Comparison of ENCODE assay signal across 21 cellular contexts in the genomic region with DNA sequence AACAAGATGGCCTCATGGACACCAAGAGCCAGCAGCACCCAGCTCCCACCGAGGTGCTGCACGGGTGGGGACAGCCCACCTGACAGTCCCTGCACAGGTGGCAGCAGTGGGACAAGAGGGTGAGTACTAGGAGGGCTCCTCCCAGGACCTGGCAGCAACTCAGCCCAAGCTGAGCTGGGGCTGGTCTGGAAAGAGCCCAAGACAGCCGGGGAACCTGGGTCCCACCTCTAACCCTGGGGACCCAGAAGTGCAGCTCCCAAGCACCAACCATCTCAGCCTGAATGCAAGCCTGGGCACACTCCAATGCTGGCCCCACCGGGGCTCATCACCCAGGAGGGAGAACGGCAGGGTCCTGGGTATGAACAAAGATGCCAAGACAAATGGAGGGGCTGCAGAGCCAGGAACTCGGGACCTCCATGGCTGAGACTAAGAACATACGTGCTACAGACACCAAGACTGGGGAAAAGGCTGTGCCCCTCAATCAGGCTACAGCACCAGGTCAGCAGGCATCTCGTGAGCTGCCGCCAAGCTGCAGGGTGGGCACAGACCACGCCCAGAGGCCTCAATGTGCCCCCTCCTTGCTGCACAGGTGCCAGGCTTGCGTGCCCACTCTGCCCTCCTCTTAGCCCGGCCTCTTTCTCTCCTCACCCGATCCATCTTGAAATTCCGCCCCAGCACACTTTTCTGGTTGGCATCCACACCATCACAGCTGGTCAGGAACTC. TPM values are rescaled to one million over a fixed set of nuclear protein-coding genes. Genes with fewer than 3 reads are reported as not detected.
DNase-seq lines count a peak whose midpoint lies in the region; ATAC-seq, FAIRE-seq and TF ChIP-seq lines count a peak whose summit lies in the region.
"Had no signal": no experiment of that assay in that cellular context is flagged by ENCODE, and none has a peak within 500 bp of the region (broad histone marks: within the 10 kb centered on the region; RNA-seq: fewer than 3 reads in every experiment).

No MANE protein-coding gene starts in this region.

- no peaks in the 10 kb centered on the region for H3K27me3 Mint-ChIP-seq in CD4-positive, CD25-positive, alpha-beta regulatory T cell

- H3K36me3 Mint-ChIP-seq in CD4-positive, CD25-positive, alpha-beta regulatory T cell = peaks cover 55% of the 10 kb centered on the region

- in situ Hi-C loops in K562 (cut with MboI) = no loop called here

- no peak overlapping the region for H3K27ac ChIP-seq in CD4-positive, CD25-positive, alpha-beta regulatory T cell (ENCODE audit: insufficient read depth, low read length, poor library complexity, severe bottlenecking)
- H3K27ac ChIP-seq in K562 (ENCODE audit: extremely low read depth, low read depth, low read length) (no peak overlapping the region), lower lobe of right lung (no peak overlapping the region), spleen (no peak overlapping the region)
- H3K27ac ChIP-seq: BLaER1 had no signal

- peaks cover 91% of the 10 kb centered on the region for H3K36me3 ChIP-seq in CD4-positive, CD25-positive, alpha-beta regulatory T cell (ENCODE audit: control insufficient read depth, insufficient read depth, low read length)
- peaks cover 91% of the 10 kb centered on the region for H3K36me3 ChIP-seq in K562 (ENCODE audit: control insufficient read depth, insufficient read depth, low read length)
- H3K36me3 ChIP-seq in lower lobe of right lung = peaks cover 97% of the 10 kb centered on the region
- H3K36me3 ChIP-seq in spleen = peaks cover 12 to 100% (median 98%) of the 10 kb centered on the region in 6 donors

- H3K4me2 ChIP-seq in K562 (ENCODE audit: insufficient read depth, low read length) = no peak overlapping the region
- H3K4me2 ChIP-seq: BLaER1 had no signal

- ATAC-seq in CD4-positive, CD25-positive, alpha-beta regulatory T cell (ENCODE audit: low read depth in 2 of 2) = no peak
- no peak for ATAC-seq in K562
- no peak for ATAC-seq in lower lobe of right lung
- ATAC-seq in left lobe of liver = no peak
- ATAC-seq in HG02763 (IDR thresholded peaks at IDR 0.05; ENCODE audit: unreplicated experiment) = no peak
- ATAC-seq: HepG2, Right ventricle myocardium inferior had no signal

- 96% methylated on average over 14 of the region's 14 CpGs for WGBS in K562 (ENCODE audit: insufficient coverage, low coverage, missing lambda C conversion rate)
- 93 to 97% (median 96%) methylated on average over 12 to 14 of the region's 14 CpGs for WGBS in spleen, 5 donors

- TF ChIP-seq POLR2A in K562 (conservative IDR thresholded peaks at IDR 0.05) (no peak), spleen (IDR thresholded peaks at IDR 0.05) (no peak), GM12891 (IDR thresholded peaks at IDR 0.05; ENCODE audit: low read depth, low read length) (no peak)

- intact Hi-C loops in K562 (cut with micrococcal nuclease) = no loop called here
- intact Hi-C loops in lower lobe of right lung (cut with DNase I) = no loop called here
- intact Hi-C loops in spleen (cut with DNase I; ENCODE audit: low total_unique reads) = no loop called here

- peaks cover 0 to 2% (median 0%) of the 10 kb centered on the region in 7 donors for H3K9me3 Mint-ChIP-seq in CD4-positive, CD25-positive, alpha-beta regulatory T cell
- H3K9me3 Mint-ChIP-seq: CD8-positive, alpha-beta memory T cell had no signal

- H4K20me1 ChIP-seq in K562 (replicated peaks; ENCODE audit: control insufficient read depth, insufficient read depth, low read length) = no peaks in the 10 kb centered on the region

- no peaks in the 10 kb centered on the region for H3K9me1 ChIP-seq in K562 (ENCODE audit: control insufficient read depth, insufficient read depth, low read length)

- no peak for TF ChIP-seq CTCF in K562 (IDR thresholded peaks at IDR 0.05 in 2 of 3, conservative IDR thresholded peaks at IDR 0.05 in 1 of 3; ENCODE audit: insufficient read depth in 2 of 3, low read depth in 1 of 3, low read length in 3 of 3)
- TF ChIP-seq CTCF in lower lobe of right lung (IDR thresholded peaks at IDR 0.05) = no peak
- no peak for TF ChIP-seq CTCF in spleen (IDR thresholded peaks at IDR 0.05 in 8 of 11, conservative IDR thresholded peaks at IDR 0.05 in 3 of 11)

- H3K27me3 ChIP-seq in CD4-positive, CD25-positive, alpha-beta regulatory T cell (ENCODE audit: control insufficient read depth, insufficient read depth, low read length) = no peaks in the 10 kb centered on the region
- H3K27me3 ChIP-seq in K562 (ENCODE audit: control insufficient read depth in 2 of 2, insufficient read depth in 2 of 2, low read length in 2 of 2) (no peaks in the 10 kb centered on the region), lower lobe of right lung (ENCODE audit: low read depth) (no peaks in the 10 kb centered on the region), spleen (replicated peaks in 1 of 7) (no peaks in the 10 kb centered on the region)
- H3K27me3 ChIP-seq: BLaER1 had no signal

- no peaks in the 10 kb centered on the region for H3K79me2 ChIP-seq in K562 (ENCODE audit: control insufficient read depth, insufficient read depth, low read length)

- no peak overlapping the region for H3K9ac ChIP-seq in K562 (ENCODE audit: insufficient read depth in 1 of 2, low read depth in 2 of 2, low read length in 2 of 2)
- H3K9ac ChIP-seq: BLaER1 had no signal

- POLR2A ChIA-PET in K562 (lab: Yijun Ruan, JAX) = interaction anchor here (0.5 kb wide), 1 partner anchor 41 kb away, joined by 3 read pairs; no protein-coding TSS in a partner anchor

- no peak for TF ChIP-seq EP300 in K562 (IDR thresholded peaks at IDR 0.05; ENCODE audit: low read length)

- no peak overlapping the region for H3K4me3 Mint-ChIP-seq in CD4-positive, CD25-positive, alpha-beta regulatory T cell
- H3K4me3 Mint-ChIP-seq: CD8-positive, alpha-beta memory T cell had no signal

- H3K9me3 ChIP-seq in CD4-positive, CD25-positive, alpha-beta regulatory T cell (ENCODE audit: control insufficient read depth in 2 of 2, low read length in 2 of 2) = no peaks in the 10 kb centered on the region
- H3K9me3 ChIP-seq in K562 (replicated peaks; ENCODE audit: control insufficient read depth, insufficient read depth, low read depth, low read length) (no peaks in the 10 kb centered on the region), lower lobe of right lung (no peaks in the 10 kb centered on the region), spleen (no peaks in the 10 kb centered on the region)
- H3K9me3 ChIP-seq: BLaER1 had no signal

- H3K4me3 ChIP-seq in CD4-positive, CD25-positive, alpha-beta regulatory T cell (ENCODE audit: low read depth, low read length) = no peak overlapping the region
- no peak overlapping the region for H3K4me3 ChIP-seq in K562
- no peak overlapping the region for H3K4me3 ChIP-seq in lower lobe of right lung
- H3K4me3 ChIP-seq in spleen = no peak overlapping the region
- H3K4me3 ChIP-seq: BLaER1 had no signal

- H3K27ac Mint-ChIP-seq in CD4-positive, CD25-positive, alpha-beta regulatory T cell = peak overlapping the region in 2 of 3 donors; percentile 7 to 38

- no TSS peak for BruUV-seq in K562 (replicated peaks; lab: Mats Ljungman, UMichigan)

- TF ChIP-seq RAD21 in K562 (CRISPR knock-in tag; conservative IDR thresholded peaks at IDR 0.05 in 1 of 2, IDR thresholded peaks at IDR 0.05 in 1 of 2) = no peak

- H3K4me1 ChIP-seq in CD4-positive, CD25-positive, alpha-beta regulatory T cell (ENCODE audit: control insufficient read depth, insufficient read depth, low read length, poor library complexity, severe bottlenecking) = no peaks in the 10 kb centered on the region
- H3K4me1 ChIP-seq in K562 (replicated peaks in 1 of 2; ENCODE audit: control insufficient read depth in 2 of 2, insufficient read depth in 2 of 2, low read length in 2 of 2) (peaks cover 0 to 7% of the 10 kb centered on the region in 2 experiments; a peak in 1 of 5 replicates), lower lobe of right lung (no peaks in the 10 kb centered on the region), spleen (no peaks in the 10 kb centered on the region)
- H3K4me1 ChIP-seq: BLaER1 had no signal

- no peak for DNase-seq in CD4-positive, CD25-positive, alpha-beta regulatory T cell
- no peak for DNase-seq in K562 (ENCODE audit: extremely low read depth in 1 of 4, low spot score in 3 of 4)
- DNase-seq in lower lobe of right lung = peak; percentile 16
- DNase-seq in spleen = peak; percentile 61
- DNase-seq in left lobe of liver (ENCODE audit: low spot score) = no peak
- DNase-seq in GM12891 (ENCODE audit: insufficient read length, low spot score) = no peak
- DNase-seq: CD8-positive, alpha-beta memory T cell; DMS79 treated with DMSO at 0.1 percent for 48 hours; KG1; NCI-H1105 treated with DMSO at 0.1 percent for 48 hours; NCI-H1694; NCI-H510A; NCI-H748 treated with DMSO at 0.1 percent for 48 hours had no signal

- no peak for FAIRE-seq in K562 (lab: Jason Lieb, UNC)
- FAIRE-seq in GM12891 (lab: Jason Lieb, UNC) = no peak
- FAIRE-seq: D721Med, HepG2, RCC 7860 had no signal

- no peak overlapping the region for H2AFZ ChIP-seq in K562 (ENCODE audit: low read depth, low read length)

- CTCF ChIA-PET in K562 (lab: Yijun Ruan, JAX; ENCODE audit: low intra/inter-chr PET ratio) = no interaction called here

- peaks cover 0 to 5% (median 0%) of the 10 kb centered on the region in 4 donors for H3K4me1 Mint-ChIP-seq in CD4-positive, CD25-positive, alpha-beta regulatory T cell

RNA-seq across cellular contexts. Expression of a gene that starts 37.5 kb away (rescaled TPM):
- not detected for total RNA-seq in CD4-positive, CD25-positive, alpha-beta regulatory T cell
- under 1 TPM in 1 of 4 donors, not detected in 3; 0.15 TPM for polyA plus RNA-seq in CD4-positive, CD25-positive, alpha-beta regulatory T cell
- not detected in 2 replicates for total RNA-seq in K562 (2011; cell fraction: chromatin; rRNA removed; ENCODE audit: low replicate concordance)
- not detected in 2 replicates for total RNA-seq in K562 (2011; cell fraction: nucleolus; rRNA removed)
- total RNA-seq in K562 (2011; cell fraction: nucleoplasm; rRNA removed) = not detected in 2 replicates
- total RNA-seq in K562 (2014; rRNA removed) (not detected in 2 replicates), K562 (2014; rRNA removed; fragmentation: Illumina TruSeq; extraction: Trizol) (not detected in 2 replicates), K562 (2015; rRNA removed; fragmentation: Illumina TruSeq; extraction: Trizol) (not detected in 2 replicates), K562 (2021) (not detected in 2 replicates), lower lobe of right lung (0.30 TPM), spleen (under 1 TPM in 3 of 7 donors, not detected in 4; 0.22 to 0.57 (median 0.29) TPM), left lobe of liver (not detected)
- polyA plus RNA-seq in K562 (2011; rRNA removed) (not detected in 2 replicates), K562 (2014; fragmentation: Illumina TruSeq; extraction: Trizol) (not detected in 2 replicates), K562 (2014; fragmentation: Nextera tagmentation; extraction: Ambion mirVana) (not detected), K562 (2014; rRNA removed) (not detected in 2 replicates), spleen (under 1 TPM in 1 of 3 donors, not detected in 2; 0.58 TPM)
- polyA plus RNA-seq in K562 (2011; cell fraction: cytosol; rRNA removed) = not detected in 2 replicates
- polyA plus RNA-seq in K562 (2011; cell fraction: nucleus; rRNA removed) = not detected in 2 replicates
- 0.04 TPM in 1 of 2 replicates, not detected in the other for polyA plus RNA-seq in K562 (2012)
- polyA minus RNA-seq in K562 (2011; rRNA and poly(A)+ RNA removed) = 0.06 TPM in 1 of 2 replicates, not detected in the other
- polyA minus RNA-seq in K562 (2011; cell fraction: cytosol; rRNA and poly(A)+ RNA removed) = not detected in 2 replicates
- polyA minus RNA-seq in K562 (2011; cell fraction: nucleus; rRNA and poly(A)+ RNA removed) = not detected in 2 replicates
- polyA plus RNA-seq in GM12891 (2012; ENCODE audit: low read depth, missing spikeins) = not detected
- total RNA-seq: A673, HepG2, OCI-LY7 had no signal
- polyA plus RNA-seq: CD8-positive, alpha-beta memory T cell; HepG2 had no signal

Comparison
In these comparisons a context has a peak if more than half of its experiments do, and no peak if none do; other contexts are left out.
1. DNase-seq: peak in lower lobe of right lung (single experiment) and spleen (single experiment); none in CD4-positive, CD25-positive, alpha-beta regulatory T cell (0 of 3), K562 (0 of 4), left lobe of liver (single experiment) and GM12891 (single experiment).